ENCODE assay signal across 24 cellular contexts in the genomic region with DNA sequence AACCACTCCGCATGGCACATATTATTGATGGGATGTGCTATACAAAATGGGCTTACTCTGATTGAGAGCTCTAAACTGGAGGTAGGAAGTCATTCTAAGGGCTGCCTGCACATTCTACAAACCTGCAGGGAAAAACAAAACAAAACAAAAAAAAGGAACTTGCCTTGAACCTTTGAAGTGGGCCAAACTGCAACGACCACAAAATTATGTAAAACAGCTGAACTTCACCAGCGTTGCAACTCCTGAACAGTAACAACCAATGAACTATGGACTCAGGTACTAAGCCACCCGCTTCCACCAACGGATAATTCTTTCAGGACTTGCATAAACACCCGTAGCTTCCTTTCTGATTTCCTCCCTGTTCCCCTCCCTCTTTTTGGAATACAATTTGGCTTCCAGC.
"Had no signal": no experiment of that assay in that cellular context is flagged by ENCODE, and none has a peak within 500 bp of the region (broad histone marks: within the 10 kb centered on the region; RNA-seq: fewer than 3 reads in every experiment).

No MANE protein-coding gene starts in this region.

- H3K4me3 ChIP-seq: colonic mucosa, esophagus squamous epithelium, gastrocnemius medialis, heart right ventricle, left lung, lower lobe of right lung had no signal

- H3K27me3 Mint-ChIP-seq: dendritic cell treated with granulocyte-macrophage colony-stimulating factor and Interleukin-4, amounts not matched to agents 40 ng/mL and 50 ng/mL, for 4 days; effector memory CD8-positive, alpha-beta T cell; naive thymus-derived CD4-positive, alpha-beta T cell had no signal

- DNase-seq: colonic mucosa; cortex of kidney; effector CD8-positive, alpha-beta T cell; effector memory CD8-positive, alpha-beta T cell; endodermal cell; erythroblast; esophagus squamous epithelium; foreskin fibroblast; foreskin melanocyte; gastrocnemius medialis; glutamatergic neuron; head of caudate nucleus; heart right ventricle; hippocampal formation; left cardiac atrium; left lung; left ventricle myocardium superior; lower lobe of right lung; mesenchymal stem cell; midbrain; naive thymus-derived CD4-positive, alpha-beta T cell had no signal

- H3K36me3 ChIP-seq: colonic mucosa, esophagus squamous epithelium, gastrocnemius medialis, heart right ventricle, left lung, lower lobe of right lung had no signal

- H3K9me3 ChIP-seq: colonic mucosa had no signal

- H3K27ac Mint-ChIP-seq: dendritic cell treated with granulocyte-macrophage colony-stimulating factor and Interleukin-4, amounts not matched to agents 40 ng/mL and 50 ng/mL, for 4 days; effector memory CD8-positive, alpha-beta T cell; endodermal cell; naive thymus-derived CD4-positive, alpha-beta T cell had no signal

- ATAC-seq: effector memory CD8-positive, alpha-beta T cell; esophagus mucosa; gastrocnemius medialis; heart right ventricle; left cardiac atrium; left lung; left ventricle myocardium superior; lower lobe of right lung; naive thymus-derived CD4-positive, alpha-beta T cell had no signal

- H3K4me1 ChIP-seq: colonic mucosa, esophagus squamous epithelium, gastrocnemius medialis, heart right ventricle, left lung, lower lobe of right lung had no signal

- H3K4me3 Mint-ChIP-seq: dendritic cell treated with granulocyte-macrophage colony-stimulating factor and Interleukin-4, amounts not matched to agents 40 ng/mL and 50 ng/mL, for 4 days; effector memory CD8-positive, alpha-beta T cell; endodermal cell; naive thymus-derived CD4-positive, alpha-beta T cell had no signal

- H3K27me3 ChIP-seq: colonic mucosa, esophagus squamous epithelium, gastrocnemius medialis, heart right ventricle, left lung had no signal

- H3K27ac ChIP-seq: colonic mucosa, epithelial cell of prostate, esophagus squamous epithelium, gastrocnemius medialis, heart right ventricle, left lung, lower lobe of right lung had no signal

- H3K4me1 Mint-ChIP-seq: endodermal cell; naive thymus-derived CD4-positive, alpha-beta T cell had no signal
